In the genomic region with DNA sequence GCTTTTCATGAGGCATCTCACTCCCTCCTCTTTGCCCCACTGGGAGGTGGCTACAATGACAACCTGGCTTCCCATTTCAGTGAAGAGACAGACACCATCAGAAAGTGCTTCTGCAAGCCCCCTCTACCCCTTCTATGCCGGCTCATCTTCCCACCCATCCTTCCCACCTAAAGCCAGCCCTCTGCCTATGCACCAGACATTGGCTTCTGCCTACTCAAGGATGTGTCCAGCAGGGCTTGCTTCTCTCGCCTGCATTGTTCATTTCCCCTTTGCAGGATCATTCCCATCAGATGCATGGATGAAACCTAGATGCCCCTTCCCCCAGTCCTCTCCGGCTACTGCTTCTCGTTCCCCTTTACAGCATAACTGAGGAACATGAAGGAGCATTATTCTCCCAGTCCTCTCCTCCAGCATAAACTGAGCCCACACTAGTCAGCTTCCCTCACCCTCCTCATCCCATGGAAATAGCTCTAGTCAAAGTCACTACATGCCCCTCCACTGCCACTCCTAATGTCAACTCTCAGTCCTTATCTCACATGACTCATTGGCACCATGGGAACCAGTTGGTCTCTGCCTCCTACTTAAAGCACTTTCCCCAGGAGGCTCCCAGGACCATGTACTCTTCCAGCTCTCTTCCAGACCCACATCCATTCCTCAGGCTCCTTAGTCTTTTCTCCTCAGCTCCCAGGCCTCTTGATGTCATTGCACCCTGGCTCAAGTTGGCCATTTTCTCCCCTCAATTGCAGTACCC, we compare ENCODE assay signal across 1 cellular context.
A peak's percentile ranks its signal among the peaks of the same experiment; 100 is the strongest.
TF ChIP-seq lines count a peak whose summit lies in the region.

No MANE protein-coding gene starts in this region.

TF ChIP-seq in HepG2, 621 proteins besides CTCF, POLR2A, EP300 and RAD21:
- TF ChIP-seq ZNF598 (CRISPR knock-in tag; IDR thresholded peaks at IDR 0.05; ENCODE audit: borderline replicate concordance) (no peak), POLR2AphosphoS5 (IDR thresholded peaks at IDR 0.05; ENCODE audit: low read depth, low read length) (peak; percentile 7; the same call in 1 of the 2 replicates)
